Comparison of ENCODE assay signal across 29 cellular contexts in the genomic region with DNA sequence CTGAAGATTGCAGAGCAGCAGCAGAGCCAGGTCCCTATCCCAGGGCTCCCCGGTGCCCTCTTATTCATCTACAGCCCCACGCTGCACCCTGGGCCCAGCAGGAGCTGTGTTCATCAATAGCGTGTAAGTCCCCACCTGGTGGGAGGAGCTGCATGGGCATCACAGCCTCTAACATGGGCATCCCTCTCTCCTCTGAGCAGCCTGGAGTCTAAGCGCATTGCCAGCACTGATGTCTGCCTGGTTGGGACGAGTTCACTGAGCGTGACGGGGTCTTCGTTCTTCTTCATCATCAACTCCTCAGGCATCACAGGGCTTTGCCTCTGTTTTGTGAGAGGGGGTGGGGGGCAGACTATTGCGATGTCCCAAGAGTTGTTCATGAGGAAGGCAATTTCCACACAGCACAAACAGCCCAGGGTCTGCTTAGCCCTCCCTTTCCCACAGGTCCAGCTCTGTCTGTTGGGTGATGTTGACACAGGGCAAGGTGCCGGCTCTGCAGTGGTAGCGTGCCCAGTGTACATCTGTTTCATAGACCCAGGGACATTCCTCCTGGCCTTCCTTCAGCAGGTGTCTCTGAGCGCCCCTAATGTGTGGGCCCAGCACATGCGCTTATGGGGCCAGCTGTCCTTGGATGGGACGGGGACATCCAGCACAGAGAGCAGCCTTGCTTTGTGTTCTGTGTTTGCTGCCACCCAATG.
"Had no signal": no experiment of that assay in that cellular context is flagged by ENCODE, and none has a peak within 500 bp of the region (broad histone marks: within the 10 kb centered on the region; RNA-seq: fewer than 3 reads in every experiment).

No MANE protein-coding gene starts in this region.

- DNase-seq: Karpas-422, KBM-7, MM.1S, MV-4-11, NCI-H1092, NCI-H1105, NCI-H1417 treated with DMSO at 0.1 percent for 48 hours, NCI-H1436 treated with DMSO at 0.1 percent for 48 hours, NCI-H1694 treated with DMSO at 0.1 percent for 48 hours, NCI-H187 treated with DMSO at 0.1 percent for 48 hours, NCI-H2029, NCI-H2081, NCI-H2171 treated with DMSO at 0.1 percent for 48 hours, NCI-H2227 treated with DMSO at 0.1 percent for 48 hours, NCI-H446, NCI-H510A treated with DMSO at 0.1 percent for 48 hours, NCI-H524 treated with DMSO at 0.1 percent for 48 hours, NCI-H526 treated with DMSO at 0.1 percent for 48 hours, NCI-H774, PC-9, SHP77, SIG-M5, SJCRH30, T-cell had no signal

- H3K36me3 ChIP-seq: SJCRH30 had no signal

- ATAC-seq: Panc1, SK-N-SH treated with all-trans-retinoic acid at 6 μM for 48 hours, T-cell had no signal

- H3K4me2 ChIP-seq: KMS-11, PC-9 had no signal

- H2AFZ ChIP-seq: PC-9 had no signal

- H3K9ac ChIP-seq: KMS-11 had no signal

- H3K27me3 ChIP-seq: SJCRH30 had no signal

- H3K4me3 ChIP-seq: PC-9, SJCRH30, SK-N-MC had no signal

- H3K27ac ChIP-seq: KMS-11, PC-9, RWPE1, SJCRH30, SK-N-MC had no signal

- H3K9me3 ChIP-seq: SJCRH30 had no signal
